In genomic region chr22:28864878-28865596, GRCh38 we compare ENCODE assay signal across 18 cellular contexts.
"Had no signal": no experiment of that assay in that cellular context is flagged by ENCODE, and none has a peak within 500 bp of the region (broad histone marks: within the 10 kb centered on the region; RNA-seq: fewer than 3 reads in every experiment).

No MANE protein-coding gene starts in this region.

- H3K27me3 ChIP-seq: foreskin keratinocyte, neutrophil had no signal

- FAIRE-seq: bronchial epithelial cell, islet of Langerhans had no signal

- DNase-seq: activated CD4-positive, alpha-beta T cell treated with anti-CD3 and anti-CD28 coated beads for 1 hour; activated CD4-positive, alpha-beta T cell treated with anti-CD3 and anti-CD28 coated beads, Interleukin-2, amount 50 U/mL, for 48 hours; activated CD8-positive, alpha-beta memory T cell treated with anti-CD3 and anti-CD28 coated beads, Interleukin-2, amount 10 ng/mL, durations not matched to agents 7 days and 5 days; activated gamma-delta T cell treated with Interleukin-2 at 50 U/mL for 16 hours; activated naive CD8-positive, alpha-beta T cell treated with anti-CD3 and anti-CD28 coated beads for 36 hours; activated T-cell treated with anti-CD3 and anti-CD28 coated beads, Interleukin-2, amount 50 U/mL, for 4 hours; aorta; foreskin keratinocyte; head of caudate nucleus; left ventricle myocardium superior; stimulated activated CD4-positive, alpha-beta T cell treated with anti-CD3 and anti-CD28 coated beads, Interleukin-12 subunit alpha, Interleukin-12 subunit beta, amount 100 ng/mL, for 4 hours; stimulated activated CD4-positive, alpha-beta T cell treated with anti-CD3 and anti-CD28 coated beads, Interleukin-4, amount 100 ng/mL, for 1 hour; stimulated activated CD8-positive, alpha-beta memory T cell treated with anti-CD3 and anti-CD28 coated beads, Interleukin-4, amount 100 ng/mL, for 48 hours; SW 1271 had no signal

- H3K27ac ChIP-seq: foreskin keratinocyte, neutrophil had no signal

- H3K4me1 ChIP-seq: foreskin keratinocyte had no signal

- H3K36me3 ChIP-seq: neutrophil had no signal

- H3K9me3 ChIP-seq: neutrophil had no signal

- ATAC-seq: activated CD8-positive, alpha-beta memory T cell treated with anti-CD3 and anti-CD28 coated beads, Interleukin-2, amount 10 ng/mL, durations not matched to agents 7 days and 5 days; activated T-cell treated with anti-CD3 and anti-CD28 coated beads, Interleukin-2, amount 50 U/mL, for 4 hours; foreskin keratinocyte; left ventricle myocardium superior; sciatic nerve had no signal
